In the genomic region with DNA sequence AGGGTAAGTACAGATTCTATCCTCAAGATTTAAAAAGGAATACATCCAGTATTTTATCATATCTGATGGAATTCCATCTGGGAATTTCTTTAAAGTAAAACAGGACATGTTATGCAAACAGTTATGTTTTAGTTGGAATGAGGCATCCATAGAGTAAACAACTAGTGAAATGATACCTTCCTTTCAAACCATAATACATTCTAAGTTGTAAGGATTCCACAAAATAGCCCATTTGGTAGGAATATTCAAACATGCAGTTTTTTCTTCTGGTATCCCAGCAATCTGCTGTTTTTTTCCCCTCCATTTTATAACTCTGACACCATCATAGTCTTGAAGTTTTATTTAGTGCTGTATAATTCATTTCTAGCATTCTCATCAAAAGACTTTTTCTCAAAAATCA, we compare ENCODE assay signal across 30 cellular contexts.
"Had no signal": no experiment of that assay in that cellular context is flagged by ENCODE, and none has a peak within 500 bp of the region (broad histone marks: within the 10 kb centered on the region; RNA-seq: fewer than 3 reads in every experiment).

No MANE protein-coding gene starts in this region.

- DNase-seq: activated B cell treated with CpG ODN at 0.5 μM for 24 hours; activated CD4-positive, alpha-beta T cell treated with anti-CD3 and anti-CD28 coated beads for 1 hour; activated CD4-positive, alpha-beta T cell treated with anti-CD3 and anti-CD28 coated beads, Interleukin-2, amount 10 ng/mL, durations not matched to agents 24 days and 14 days; activated CD4-positive, alpha-beta T cell treated with anti-CD3 and anti-CD28 coated beads, Interleukin-2, amount 50 U/mL, for 48 hours; activated CD8-positive, alpha-beta memory T cell treated with anti-CD3 and anti-CD28 coated beads, Interleukin-2, amount 10 ng/mL, durations not matched to agents 7 days and 5 days; activated effector memory CD4-positive, alpha-beta T cell treated with Interleukin-2 at 50 U/mL for 16 hours; activated naive CD4-positive, alpha-beta T cell treated with Interleukin-2 at 50 U/mL for 16 hours; activated naive CD8-positive, alpha-beta T cell treated with anti-CD3 and anti-CD28 coated beads, Interleukin-2, amount 50 U/mL, for 24 hours; activated T-cell treated with anti-CD3 and anti-CD28 coated beads, Interleukin-2, amount 50 U/mL, for 24 hours; amygdala; Karpas-422; MM.1S; NCI-H1092; NCI-H1930; NCI-H2107; NCI-H2171 treated with DMSO at 0.1 percent for 48 hours; NCI-H226; NCI-H526; NCI-H82; RPMI8226; T-cell; T-helper 2 cell; T1000 had no signal

- H3K4me1 Mint-ChIP-seq: activated B cell treated with CpG ODN at 0.5 μM for 24 hours; activated CD4-positive, alpha-beta T cell treated with anti-CD3 and anti-CD28 coated beads, Interleukin-2, amount 10 ng/mL, durations not matched to agents 24 days and 14 days; activated CD8-positive, alpha-beta memory T cell treated with anti-CD3 and anti-CD28 coated beads, Interleukin-2, amount 10 ng/mL, durations not matched to agents 7 days and 5 days; activated naive CD8-positive, alpha-beta T cell treated with anti-CD3 and anti-CD28 coated beads, Interleukin-2, amount 50 U/mL, for 24 hours; central memory CD8-positive, alpha-beta T cell; T-cell had no signal

- H3K27ac ChIP-seq: SK-N-MC had no signal

- H3K4me3 ChIP-seq: SK-N-MC had no signal

- H3K4me3 Mint-ChIP-seq: activated B cell treated with CpG ODN at 0.5 μM for 24 hours; activated CD4-positive, alpha-beta T cell treated with anti-CD3 and anti-CD28 coated beads, Interleukin-2, amount 10 ng/mL, durations not matched to agents 24 days and 14 days; activated CD8-positive, alpha-beta memory T cell treated with anti-CD3 and anti-CD28 coated beads, Interleukin-2, amount 10 ng/mL, durations not matched to agents 7 days and 5 days; activated naive CD8-positive, alpha-beta T cell treated with anti-CD3 and anti-CD28 coated beads, Interleukin-2, amount 50 U/mL, for 24 hours; activated T-cell treated with anti-CD3 and anti-CD28 coated beads, Interleukin-2, amount 50 U/mL, for 24 hours; activated T-helper 1 cell treated with anti-CD3 and anti-CD28 coated beads, Interleukin-12 subunit alpha, Interleukin-12 subunit beta, Interleukin-2, Interleukin-4 antibody, amounts not matched to agents 30 ng/mL and 10 ng/mL and 1 ng/mL, durations not matched to agents 14 hours and 24 hours and 36 hours; brain; central memory CD8-positive, alpha-beta T cell; T-cell had no signal

- H3K36me3 Mint-ChIP-seq: activated CD8-positive, alpha-beta memory T cell treated with anti-CD3 and anti-CD28 coated beads, Interleukin-2, amount 10 ng/mL, durations not matched to agents 7 days and 5 days; activated naive CD4-positive, alpha-beta T cell treated with anti-CD3 and anti-CD28 coated beads, Interleukin-2, amount 50 U/mL, for 72 hours; brain; T-cell had no signal

- ATAC-seq: activated CD8-positive, alpha-beta memory T cell treated with anti-CD3 and anti-CD28 coated beads, Interleukin-2, amount 10 ng/mL, durations not matched to agents 7 days and 5 days; activated naive CD4-positive, alpha-beta T cell treated with anti-CD3 and anti-CD28 coated beads, Interleukin-2, amount 50 U/mL, for 72 hours; activated naive CD8-positive, alpha-beta T cell treated with anti-CD3 and anti-CD28 coated beads, Interleukin-2, amount 50 U/mL, for 24 hours; Panc1; Right ventricle myocardium inferior; T-cell had no signal

- H3K27ac Mint-ChIP-seq: activated B cell treated with CpG ODN at 0.5 μM for 24 hours; activated CD4-positive, alpha-beta T cell treated with anti-CD3 and anti-CD28 coated beads, Interleukin-2, amount 10 ng/mL, durations not matched to agents 24 days and 14 days; activated CD8-positive, alpha-beta memory T cell treated with anti-CD3 and anti-CD28 coated beads, Interleukin-2, amount 10 ng/mL, durations not matched to agents 7 days and 5 days; activated naive CD4-positive, alpha-beta T cell treated with anti-CD3 and anti-CD28 coated beads, Interleukin-2, amount 50 U/mL, for 72 hours; activated naive CD8-positive, alpha-beta T cell treated with anti-CD3 and anti-CD28 coated beads, Interleukin-2, amount 50 U/mL, for 24 hours; activated T-cell treated with anti-CD3 and anti-CD28 coated beads, Interleukin-2, amount 50 U/mL, for 24 hours; activated T-helper 1 cell treated with anti-CD3 and anti-CD28 coated beads, Interleukin-12 subunit alpha, Interleukin-12 subunit beta, Interleukin-2, Interleukin-4 antibody, amounts not matched to agents 30 ng/mL and 10 ng/mL and 1 ng/mL, durations not matched to agents 14 hours and 24 hours and 36 hours; brain; T-cell had no signal

- H3K9me3 Mint-ChIP-seq: activated B cell treated with CpG ODN at 0.5 μM for 24 hours; activated CD4-positive, alpha-beta T cell treated with anti-CD3 and anti-CD28 coated beads, Interleukin-2, amount 10 ng/mL, durations not matched to agents 24 days and 14 days; activated naive CD4-positive, alpha-beta T cell treated with anti-CD3 and anti-CD28 coated beads, Interleukin-2, amount 50 U/mL, for 72 hours; activated naive CD8-positive, alpha-beta T cell treated with anti-CD3 and anti-CD28 coated beads, Interleukin-2, amount 50 U/mL, for 24 hours; activated T-cell treated with anti-CD3 and anti-CD28 coated beads, Interleukin-2, amount 50 U/mL, for 24 hours; activated T-helper 1 cell treated with anti-CD3 and anti-CD28 coated beads, Interleukin-12 subunit alpha, Interleukin-12 subunit beta, Interleukin-2, Interleukin-4 antibody, amounts not matched to agents 30 ng/mL and 10 ng/mL and 1 ng/mL, durations not matched to agents 14 hours and 24 hours and 36 hours; brain; central memory CD8-positive, alpha-beta T cell; T-cell had no signal

- H3K27me3 Mint-ChIP-seq: activated B cell treated with CpG ODN at 0.5 μM for 24 hours; activated CD4-positive, alpha-beta T cell treated with anti-CD3 and anti-CD28 coated beads, Interleukin-2, amount 10 ng/mL, durations not matched to agents 24 days and 14 days; activated CD8-positive, alpha-beta memory T cell treated with anti-CD3 and anti-CD28 coated beads, Interleukin-2, amount 10 ng/mL, durations not matched to agents 7 days and 5 days; activated naive CD8-positive, alpha-beta T cell treated with anti-CD3 and anti-CD28 coated beads, Interleukin-2, amount 50 U/mL, for 24 hours; activated T-cell treated with anti-CD3 and anti-CD28 coated beads, Interleukin-2, amount 50 U/mL, for 24 hours; brain; central memory CD8-positive, alpha-beta T cell; T-cell had no signal
